In genomic region chr19:39167461-39168257, GRCh38 we compare ENCODE assay signal across 16 cellular contexts. TPM values are rescaled to one million over a fixed set of nuclear protein-coding genes. Genes with fewer than 3 reads are reported as not detected.
A peak's percentile ranks its signal among the peaks of the same experiment; 100 is the strongest.
DNase-seq lines count a peak whose midpoint lies in the region; ATAC-seq and TF ChIP-seq lines count a peak whose summit lies in the region.
"Had no signal": no experiment of that assay in that cellular context is flagged by ENCODE, and none has a peak within 500 bp of the region (broad histone marks: within the 10 kb centered on the region; RNA-seq: fewer than 3 reads in every experiment).

No MANE protein-coding gene starts in this region.

- H3K27me3 Mint-ChIP-seq in MCF 10A (ENCODE audit: insufficient read depth, unreplicated experiment) = no peaks in the 10 kb centered on the region
- H3K27me3 Mint-ChIP-seq: activated CD4-positive, alpha-beta memory T cell treated with anti-CD3 and anti-CD28 coated beads, Interleukin-2, amount 10 ng/mL, durations not matched to agents 7 days and 5 days; activated naive CD8-positive, alpha-beta T cell had no signal

- H3K27ac Mint-ChIP-seq in MCF 10A (ENCODE audit: low read depth, unreplicated experiment) = no peak overlapping the region
- H3K27ac Mint-ChIP-seq: activated CD4-positive, alpha-beta memory T cell treated with anti-CD3 and anti-CD28 coated beads, Interleukin-2, amount 10 ng/mL, durations not matched to agents 7 days and 5 days; activated naive CD8-positive, alpha-beta T cell; HFFc6 had no signal

- no peaks in the 10 kb centered on the region for H3K9me3 ChIP-seq in lower lobe of right lung
- no peaks in the 10 kb centered on the region for H3K9me3 ChIP-seq in vagina

- H3K4me1 Mint-ChIP-seq in MCF 10A (ENCODE audit: insufficient read depth, unreplicated experiment) = peaks cover 5% of the 10 kb centered on the region
- H3K4me1 Mint-ChIP-seq: activated CD4-positive, alpha-beta memory T cell treated with anti-CD3 and anti-CD28 coated beads, Interleukin-2, amount 10 ng/mL, durations not matched to agents 7 days and 5 days had no signal

- H3K36me3 ChIP-seq in lower lobe of right lung (peaks cover 34% of the 10 kb centered on the region), vagina (peaks cover 0 to 20% of the 10 kb centered on the region in 2 donors)

- H3K4me3 ChIP-seq in lower lobe of right lung (peak overlapping the region; percentile 49), vagina (peak overlapping the region; percentile 5 to 7)

- no peak for TF ChIP-seq POLR2A in vagina (IDR thresholded peaks at IDR 0.05)

- BruUV-seq in MCF 10A (replicated peaks; lab: Mats Ljungman, UMichigan) = no TSS peak

- in situ Hi-C loops in T47D (cut with HindIII; ENCODE audit: low pct_unique_long_range_greater_than_20kb, low sequenced_read_pairs) = no loop called here

- TF ChIP-seq CTCF in MCF 10A (IDR thresholded peaks at IDR 0.05; ENCODE audit: unreplicated experiment) = no peak
- no peak for TF ChIP-seq CTCF in lower lobe of right lung (IDR thresholded peaks at IDR 0.05)
- no peak for TF ChIP-seq CTCF in vagina (IDR thresholded peaks at IDR 0.05)

- peak; percentile 74 to 88 for DNase-seq in T47D (ENCODE audit: low read depth in 1 of 2, low spot score in 1 of 2)
- no peak for DNase-seq in MCF 10A (ENCODE audit: unreplicated experiment)
- peak; percentile 79 for DNase-seq in lower lobe of right lung
- DNase-seq in vagina (ENCODE audit: extremely low spot score in 2 of 2) = no peak
- DNase-seq in GM19238 (ENCODE audit: insufficient read length, low spot score) = no peak
- DNase-seq in NCI-H1092 treated with DMSO at 0.1 percent for 48 hours (lab: John Stamatoyannopoulos, UW) = no peak
- DNase-seq: activated CD4-positive, alpha-beta memory T cell treated with anti-CD3 and anti-CD28 coated beads, Interleukin-2, amount 10 ng/mL, durations not matched to agents 7 days and 5 days; effector CD8-positive, alpha-beta T cell; HFFc6; MM.1S; stimulated activated CD4-positive, alpha-beta T cell treated with anti-CD3 and anti-CD28 coated beads, Interleukin-4, amount 100 ng/mL, for 4 hours; SW 1271 had no signal

- H3K27me3 ChIP-seq in lower lobe of right lung (ENCODE audit: low read depth) (no peaks in the 10 kb centered on the region), vagina (no peaks in the 10 kb centered on the region)

- POLR2A ChIA-PET in MCF 10A (lab: Yijun Ruan, JAX) = no interaction called here

- H3K9me3 Mint-ChIP-seq in MCF 10A (ENCODE audit: unreplicated experiment) = no peaks in the 10 kb centered on the region
- H3K9me3 Mint-ChIP-seq: activated CD4-positive, alpha-beta memory T cell treated with anti-CD3 and anti-CD28 coated beads, Interleukin-2, amount 10 ng/mL, durations not matched to agents 7 days and 5 days; HFFc6 had no signal

- peak; percentile 86 to 89 for ATAC-seq in lower lobe of right lung
- no peak for ATAC-seq in HG02763 (IDR thresholded peaks at IDR 0.05; ENCODE audit: unreplicated experiment)

- H3K4me3 Mint-ChIP-seq in MCF 10A (ENCODE audit: unreplicated experiment) = no peak overlapping the region
- H3K4me3 Mint-ChIP-seq: activated CD4-positive, alpha-beta memory T cell treated with anti-CD3 and anti-CD28 coated beads, Interleukin-2, amount 10 ng/mL, durations not matched to agents 7 days and 5 days; activated naive CD8-positive, alpha-beta T cell; HFFc6 had no signal

- intact Hi-C loops in MCF 10A (cut with micrococcal nuclease) (no loop called here), lower lobe of right lung (cut with DNase I) (no loop called here), vagina (cut with DNase I) (no loop called here)

- peaks cover 6% of the 10 kb centered on the region for H3K36me3 Mint-ChIP-seq in MCF 10A (ENCODE audit: insufficient read depth, unreplicated experiment)
- H3K36me3 Mint-ChIP-seq: activated naive CD8-positive, alpha-beta T cell had no signal

- H3K4me1 ChIP-seq in lower lobe of right lung = peaks cover 48% of the 10 kb centered on the region
- H3K4me1 ChIP-seq in vagina = peaks cover 37% of the 10 kb centered on the region

- CTCF ChIA-PET in MCF 10A (lab: Yijun Ruan, JAX) = no interaction called here

- peak overlapping the region; percentile 29 for H3K27ac ChIP-seq in cingulate gyrus (ENCODE audit: low read depth, low read length)
- peak overlapping the region; percentile 79 for H3K27ac ChIP-seq in lower lobe of right lung
- peak overlapping the region; percentile 71 for H3K27ac ChIP-seq in vagina

RNA-seq across cellular contexts. Expression of gene NCCRP1, which starts 29.1 kb away (rescaled TPM):
- not detected in 2 replicates for total RNA-seq in MCF 10A (2022)
- total RNA-seq in lower lobe of right lung = 0.86 TPM
- 41.7 TPM for total RNA-seq in vagina
- total RNA-seq: activated CD4-positive, alpha-beta memory T cell treated with anti-CD3 and anti-CD28 coated beads, Interleukin-2, amount 10 ng/mL, durations not matched to agents 7 days and 5 days; HFFc6; temporal lobe had no signal

RNA-seq across cellular contexts. Expression of gene SYCN, which starts 36.4 kb away (rescaled TPM):
- not detected in 2 replicates for total RNA-seq in MCF 10A (2022)
- not detected for total RNA-seq in lower lobe of right lung
- not detected for total RNA-seq in vagina
- total RNA-seq: activated CD4-positive, alpha-beta memory T cell treated with anti-CD3 and anti-CD28 coated beads, Interleukin-2, amount 10 ng/mL, durations not matched to agents 7 days and 5 days; HFFc6; temporal lobe had no signal

RNA-seq across cellular contexts. Expression of gene PAK4, which starts 42.1 kb away (rescaled TPM):
- total RNA-seq in MCF 10A (2022) = 28.4 and 29.5 TPM in 2 replicates
- total RNA-seq in lower lobe of right lung = 73.0 TPM
- 19.4 TPM for total RNA-seq in vagina

Comparison
In these comparisons a context has a peak if more than half of its experiments do, and no peak if none do; other contexts are left out.
1. DNase-seq: peak in T47D (2 of 2) and lower lobe of right lung (single experiment); none in MCF 10A (single experiment), vagina (0 of 2), GM19238 (single experiment) and NCI-H1092 treated with DMSO at 0.1 percent for 48 hours (single experiment).
2. H3K27ac ChIP-seq: peak in every context shown above with its lines; median percentile 79 in lower lobe of right lung; 71 in vagina; 29 in cingulate gyrus.
3. RNA of gene NCCRP1, which starts 29.1 kb away (total RNA-seq): 41.7 TPM in vagina (single experiment); 0.86 TPM in lower lobe of right lung (single experiment) and not detected in MCF 10A; every median in the first group is over 10 times any median in the second.